ENCODE assay signal across 24 cellular contexts in the genomic region with DNA sequence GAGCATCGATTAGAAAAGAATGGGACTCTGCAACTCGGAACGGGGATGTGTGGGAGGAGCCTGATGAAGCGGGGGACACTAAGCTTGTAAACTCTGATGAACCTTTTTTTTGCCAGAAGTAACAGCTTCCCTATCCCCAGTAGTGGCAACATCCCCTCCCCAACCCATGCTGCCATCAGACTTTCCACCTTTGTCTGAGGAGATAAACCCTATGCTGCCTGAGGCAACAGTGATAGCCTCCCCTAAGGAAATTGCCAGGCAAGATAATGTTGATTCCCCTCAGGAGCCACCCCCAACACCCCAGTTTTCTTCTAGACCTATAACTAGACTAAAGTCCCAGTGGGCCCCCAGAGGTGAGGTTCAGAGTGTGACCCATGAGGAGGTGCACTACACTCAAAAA.
"Had no signal": no experiment of that assay in that cellular context is flagged by ENCODE, and none has a peak within 500 bp of the region (broad histone marks: within the 10 kb centered on the region; RNA-seq: fewer than 3 reads in every experiment).

No MANE protein-coding gene starts in this region.

- ATAC-seq: effector memory CD8-positive, alpha-beta T cell; esophagus mucosa; gastrocnemius medialis; heart right ventricle; left cardiac atrium; left lung; left ventricle myocardium superior; lower lobe of right lung; naive thymus-derived CD4-positive, alpha-beta T cell had no signal

- H3K36me3 ChIP-seq: colonic mucosa, esophagus squamous epithelium, gastrocnemius medialis, heart right ventricle, left lung, lower lobe of right lung had no signal

- H3K4me3 ChIP-seq: colonic mucosa, dorsolateral prefrontal cortex, esophagus squamous epithelium, gastrocnemius medialis, heart right ventricle, left lung, lower lobe of right lung had no signal

- H3K9me3 ChIP-seq: colonic mucosa, gastrocnemius medialis had no signal

- H3K4me1 ChIP-seq: colonic mucosa, gastrocnemius medialis, left lung, lower lobe of right lung had no signal

- H3K27me3 ChIP-seq: colonic mucosa, dorsolateral prefrontal cortex, esophagus squamous epithelium, gastrocnemius medialis, heart right ventricle, left lung had no signal

- H3K4me1 Mint-ChIP-seq: naive thymus-derived CD4-positive, alpha-beta T cell had no signal

- FAIRE-seq: endothelial cell of umbilical vein, islet of Langerhans, keratinocyte had no signal

- H3K27ac ChIP-seq: colonic mucosa, dorsolateral prefrontal cortex, esophagus squamous epithelium, gastrocnemius medialis, heart right ventricle, left lung, lower lobe of right lung had no signal

- H3K4me3 Mint-ChIP-seq: effector memory CD8-positive, alpha-beta T cell; naive thymus-derived CD4-positive, alpha-beta T cell had no signal

- H3K27ac Mint-ChIP-seq: effector memory CD8-positive, alpha-beta T cell; naive thymus-derived CD4-positive, alpha-beta T cell had no signal

- DNase-seq: colonic mucosa; dermis blood vessel endothelial cell; dorsolateral prefrontal cortex; effector CD4-positive, alpha-beta T cell; effector memory CD8-positive, alpha-beta T cell; esophagus squamous epithelium; foreskin fibroblast; foreskin melanocyte; gastrocnemius medialis; glutamatergic neuron; head of caudate nucleus; heart right ventricle; hippocampal formation; left cardiac atrium; left lung; left ventricle myocardium superior; lower lobe of right lung; mesenchymal stem cell; midbrain; naive thymus-derived CD4-positive, alpha-beta T cell had no signal
